25 cellular contexts compared by ENCODE assay signal in the genomic region with DNA sequence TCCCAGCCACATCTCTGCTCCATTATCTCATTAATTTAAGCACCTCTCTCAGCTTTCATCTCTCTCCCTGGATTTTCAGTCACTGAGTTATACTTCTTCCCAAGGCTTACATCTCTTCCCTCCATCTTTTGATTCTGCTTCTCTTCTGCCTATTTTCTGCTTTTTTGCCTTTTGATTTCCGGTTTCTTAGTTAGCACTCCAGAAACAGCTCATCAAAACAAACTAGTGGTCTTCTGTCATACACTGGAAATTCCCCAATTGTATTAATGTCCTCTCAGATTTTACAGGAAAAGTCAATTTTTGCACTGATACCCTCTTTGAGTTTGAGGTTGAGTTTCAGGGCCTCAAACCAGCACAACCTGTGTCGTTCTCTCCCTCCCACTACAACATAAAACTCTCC. TPM values are rescaled to one million over a fixed set of nuclear protein-coding genes. Genes with fewer than 3 reads are reported as not detected.
DNase-seq lines count a peak whose midpoint lies in the region; ATAC-seq and TF ChIP-seq lines count a peak whose summit lies in the region.
"Had no signal": no experiment of that assay in that cellular context is flagged by ENCODE, and none has a peak within 500 bp of the region (broad histone marks: within the 10 kb centered on the region; RNA-seq: fewer than 3 reads in every experiment).

No MANE protein-coding gene starts in this region.

- H3K36me3 Mint-ChIP-seq in natural killer cell treated with Interleukin-12 subunit alpha and Interleukin-12 subunit beta and Interleukin-15 and Interleukin-18, amount 100 ng/mL, for 72 hours = peaks cover 7% of the 10 kb centered on the region
- H3K36me3 Mint-ChIP-seq in natural killer cell = no peaks in the 10 kb centered on the region
- H3K36me3 Mint-ChIP-seq in stimulated activated effector memory CD8-positive, alpha-beta T cell treated with anti-CD3 and anti-CD28 coated beads, Interleukin-12 subunit alpha, Interleukin-12 subunit beta, amount 100 ng/mL, for 72 hours = no peaks in the 10 kb centered on the region
- H3K36me3 Mint-ChIP-seq in activated CD8-positive, alpha-beta T cell treated with anti-CD3 and anti-CD28 coated beads, Interleukin-2, amount 10 ng/mL, durations not matched to agents 7 days and 5 days (ENCODE audit: low read depth) = no peaks in the 10 kb centered on the region
- H3K36me3 Mint-ChIP-seq: CD4-positive, alpha-beta memory T cell had no signal

- in situ Hi-C loops in GM13976 (cut with MboI; ENCODE audit: low sequenced_read_pairs, unreplicated experiment) = no loop called here

- H2BK120ac ChIP-seq in mesendoderm (ENCODE audit: low read depth, low read length) = no peak overlapping the region

- H3K4me3 Mint-ChIP-seq in natural killer cell treated with Interleukin-12 subunit alpha and Interleukin-12 subunit beta and Interleukin-15 and Interleukin-18, amount 100 ng/mL, for 72 hours = peak overlapping the region; percentile 47
- no peak overlapping the region for H3K4me3 Mint-ChIP-seq in natural killer cell
- H3K4me3 Mint-ChIP-seq in stimulated activated effector memory CD8-positive, alpha-beta T cell treated with anti-CD3 and anti-CD28 coated beads, Interleukin-12 subunit alpha, Interleukin-12 subunit beta, amount 100 ng/mL, for 72 hours = no peak overlapping the region
- no peak overlapping the region for H3K4me3 Mint-ChIP-seq in activated CD8-positive, alpha-beta T cell treated with anti-CD3 and anti-CD28 coated beads, Interleukin-2, amount 10 ng/mL, durations not matched to agents 7 days and 5 days
- H3K4me3 Mint-ChIP-seq: CD4-positive, alpha-beta memory T cell; H9 had no signal

- no peak overlapping the region for H3K9ac ChIP-seq in mesendoderm (ENCODE audit: low read length)
- H3K9ac ChIP-seq: GM23248 had no signal

- H3K36me3 ChIP-seq in right lobe of liver (no peaks in the 10 kb centered on the region), mesendoderm (ENCODE audit: control insufficient read depth, insufficient read depth, low read length) (no peaks in the 10 kb centered on the region)

- H3K9me3 ChIP-seq in right lobe of liver = peaks cover 0 to 5% (median 0%) of the 10 kb centered on the region in 4 donors

- H3K23ac ChIP-seq in mesendoderm (ENCODE audit: low read length) = no peak overlapping the region

- CTCF ChIA-PET in activated CD8-positive, alpha-beta T cell treated with anti-CD3 and anti-CD28 coated beads, Interleukin-2, amount 10 ng/mL, durations not matched to agents 7 days and 5 days (lab: Charles Lee) = no interaction called here

- H3K4me2 ChIP-seq in mesendoderm (ENCODE audit: low read length) = no peak overlapping the region
- H3K4me2 ChIP-seq: A549 had no signal

- no peak overlapping the region for H4K8ac ChIP-seq in mesendoderm (ENCODE audit: low read depth, low read length)

- H3K27ac Mint-ChIP-seq in natural killer cell treated with Interleukin-12 subunit alpha and Interleukin-12 subunit beta and Interleukin-15 and Interleukin-18, amount 100 ng/mL, for 72 hours = peak overlapping the region in 1 of 2 donors; percentile 26
- no peak overlapping the region for H3K27ac Mint-ChIP-seq in natural killer cell
- H3K27ac Mint-ChIP-seq in stimulated activated effector memory CD8-positive, alpha-beta T cell treated with anti-CD3 and anti-CD28 coated beads, Interleukin-12 subunit alpha, Interleukin-12 subunit beta, amount 100 ng/mL, for 72 hours = peak overlapping the region; percentile 2
- no peak overlapping the region for H3K27ac Mint-ChIP-seq in activated CD8-positive, alpha-beta T cell treated with anti-CD3 and anti-CD28 coated beads, Interleukin-2, amount 10 ng/mL, durations not matched to agents 7 days and 5 days
- H3K27ac Mint-ChIP-seq: CD4-positive, alpha-beta memory T cell; H9 had no signal

- no peak overlapping the region for H3K56ac ChIP-seq in mesendoderm (ENCODE audit: low read length)

- H3K4ac ChIP-seq in mesendoderm (ENCODE audit: low read depth, low read length) = no peak overlapping the region

- H3K4me3 ChIP-seq in right lobe of liver (no peak overlapping the region), mesendoderm (ENCODE audit: low read length) (no peak overlapping the region)
- H3K4me3 ChIP-seq: A549, GM23248 had no signal

- DNase-seq in natural killer cell treated with Interleukin-12 subunit alpha and Interleukin-12 subunit beta and Interleukin-15 and Interleukin-18, amount 100 ng/mL, for 72 hours (ENCODE audit: low spot score) = no peak
- DNase-seq in natural killer cell (no peak), GM13976 (ENCODE audit: low spot score) (peak; percentile 42), H4 (ENCODE audit: low spot score) (peak; percentile 0), right lobe of liver (no peak), mesendoderm (no peak)
- no peak for DNase-seq in stimulated activated effector memory CD8-positive, alpha-beta T cell treated with anti-CD3 and anti-CD28 coated beads, Interleukin-12 subunit alpha, Interleukin-12 subunit beta, amount 100 ng/mL, for 72 hours (ENCODE audit: low spot score in 2 of 2)
- DNase-seq in activated CD8-positive, alpha-beta T cell treated with anti-CD3 and anti-CD28 coated beads, Interleukin-2, amount 10 ng/mL, durations not matched to agents 7 days and 5 days = no peak
- DNase-seq: 8988T; ACHN; C1 segment of cervical spinal cord; Calu3; CD4-positive, alpha-beta memory T cell; COR-L47; DMS53; DMS79 treated with DMSO at 0.1 percent for 48 hours; GF-D8; GM23248; H9 had no signal

- peaks cover 21 to 31% of the 10 kb centered on the region in 2 donors for H3K27me3 Mint-ChIP-seq in natural killer cell treated with Interleukin-12 subunit alpha and Interleukin-12 subunit beta and Interleukin-15 and Interleukin-18, amount 100 ng/mL, for 72 hours
- peaks cover 8 to 24% of the 10 kb centered on the region in 2 donors for H3K27me3 Mint-ChIP-seq in natural killer cell (ENCODE audit: low read depth in 2 of 2)
- H3K27me3 Mint-ChIP-seq in activated CD8-positive, alpha-beta T cell treated with anti-CD3 and anti-CD28 coated beads, Interleukin-2, amount 10 ng/mL, durations not matched to agents 7 days and 5 days (ENCODE audit: low read depth) = peaks cover 6% of the 10 kb centered on the region

- no peaks in the 10 kb centered on the region for H3K79me1 ChIP-seq in mesendoderm (ENCODE audit: low read length)

- intact Hi-C loops in natural killer cell (cut with micrococcal nuclease) = no loop called here
- intact Hi-C loops in right lobe of liver (cut with DNase I) = no loop called here

- 23% methylated on average over 2 of the region's 2 CpGs for WGBS in right lobe of liver (ENCODE audit: insufficient coverage, low coverage, low lambda C conversion rate, missing lambda C conversion rate)
- no CpG with 5 or more reads among the region's 2 CpGs for WGBS in mesendoderm (ENCODE audit: extremely low coverage, insufficient coverage, low lambda C conversion rate)

- POLR2A ChIA-PET in activated CD8-positive, alpha-beta T cell treated with anti-CD3 and anti-CD28 coated beads, Interleukin-2, amount 10 ng/mL, durations not matched to agents 7 days and 5 days (lab: Charles Lee) = no interaction called here

- H3K27ac ChIP-seq in right lobe of liver (no peak overlapping the region), mesendoderm (ENCODE audit: low read depth, low read length) (no peak overlapping the region)
- H3K27ac ChIP-seq: A549, GM23248 had no signal

- no peaks in the 10 kb centered on the region for H3K4me1 ChIP-seq in right lobe of liver
- H3K4me1 ChIP-seq in mesendoderm (ENCODE audit: control insufficient read depth, low read depth, low read length) = no peaks in the 10 kb centered on the region
- H3K4me1 ChIP-seq: A549 had no signal

- H3K9me3 Mint-ChIP-seq in natural killer cell treated with Interleukin-12 subunit alpha and Interleukin-12 subunit beta and Interleukin-15 and Interleukin-18, amount 100 ng/mL, for 72 hours = no peaks in the 10 kb centered on the region
- H3K9me3 Mint-ChIP-seq in natural killer cell = peaks cover 2% of the 10 kb centered on the region in 2 donors
- H3K9me3 Mint-ChIP-seq in stimulated activated effector memory CD8-positive, alpha-beta T cell treated with anti-CD3 and anti-CD28 coated beads, Interleukin-12 subunit alpha, Interleukin-12 subunit beta, amount 100 ng/mL, for 72 hours = peaks cover 4% of the 10 kb centered on the region
- no peaks in the 10 kb centered on the region for H3K9me3 Mint-ChIP-seq in activated CD8-positive, alpha-beta T cell treated with anti-CD3 and anti-CD28 coated beads, Interleukin-2, amount 10 ng/mL, durations not matched to agents 7 days and 5 days (ENCODE audit: insufficient read depth)

- H3K27me3 ChIP-seq in right lobe of liver (no peaks in the 10 kb centered on the region), mesendoderm (ENCODE audit: insufficient read depth, low read length, poor library complexity) (no peaks in the 10 kb centered on the region)

- no peak overlapping the region for H4K5ac ChIP-seq in mesendoderm (ENCODE audit: low read length)

- no peak overlapping the region for H3K18ac ChIP-seq in mesendoderm (ENCODE audit: low read length)

- ATAC-seq in natural killer cell treated with Interleukin-12 subunit alpha and Interleukin-12 subunit beta and Interleukin-15 and Interleukin-18, amount 100 ng/mL, for 72 hours = no peak
- ATAC-seq in natural killer cell (no peak), right lobe of liver (no peak)
- no peak for ATAC-seq in stimulated activated effector memory CD8-positive, alpha-beta T cell treated with anti-CD3 and anti-CD28 coated beads, Interleukin-12 subunit alpha, Interleukin-12 subunit beta, amount 100 ng/mL, for 72 hours
- ATAC-seq in activated CD8-positive, alpha-beta T cell treated with anti-CD3 and anti-CD28 coated beads, Interleukin-2, amount 10 ng/mL, durations not matched to agents 7 days and 5 days = no peak
- ATAC-seq: A549, HCT116 had no signal

- H2AK5ac ChIP-seq in mesendoderm (ENCODE audit: low read length) = no peak overlapping the region

- H2BK15ac ChIP-seq in mesendoderm (replicated peaks; ENCODE audit: low read depth) = no peak overlapping the region

- no peak for TF ChIP-seq POLR2A in right lobe of liver (IDR thresholded peaks at IDR 0.05)

- H3K79me2 ChIP-seq in mesendoderm (ENCODE audit: control insufficient read depth, insufficient read depth, low read length) = no peaks in the 10 kb centered on the region

- no peak overlapping the region for H2BK5ac ChIP-seq in mesendoderm (ENCODE audit: low read length)

- TF ChIP-seq CTCF in natural killer cell (IDR thresholded peaks at IDR 0.05) = no peak
- no peak for TF ChIP-seq CTCF in GM13976 (IDR thresholded peaks at IDR 0.05; ENCODE audit: borderline replicate concordance, control extremely low read depth, extremely low read depth, insufficient read depth, missing control alignments)
- TF ChIP-seq CTCF in right lobe of liver (IDR thresholded peaks at IDR 0.05) = no peak

- H3K4me1 Mint-ChIP-seq in natural killer cell treated with Interleukin-12 subunit alpha and Interleukin-12 subunit beta and Interleukin-15 and Interleukin-18, amount 100 ng/mL, for 72 hours (ENCODE audit: low read depth in 2 of 2) = peaks cover 0 to 9% of the 10 kb centered on the region in 2 donors
- no peaks in the 10 kb centered on the region for H3K4me1 Mint-ChIP-seq in natural killer cell
- peaks cover 9% of the 10 kb centered on the region for H3K4me1 Mint-ChIP-seq in stimulated activated effector memory CD8-positive, alpha-beta T cell treated with anti-CD3 and anti-CD28 coated beads, Interleukin-12 subunit alpha, Interleukin-12 subunit beta, amount 100 ng/mL, for 72 hours
- no peaks in the 10 kb centered on the region for H3K4me1 Mint-ChIP-seq in activated CD8-positive, alpha-beta T cell treated with anti-CD3 and anti-CD28 coated beads, Interleukin-2, amount 10 ng/mL, durations not matched to agents 7 days and 5 days (ENCODE audit: low read depth)
- H3K4me1 Mint-ChIP-seq: CD4-positive, alpha-beta memory T cell; H9 had no signal

RNA-seq across cellular contexts. Expression of a gene that starts 1.5 kb away (rescaled TPM):
- total RNA-seq in natural killer cell treated with Interleukin-12 subunit alpha and Interleukin-12 subunit beta and Interleukin-15 and Interleukin-18, amount 100 ng/mL, for 72 hours = not detected
- not detected for total RNA-seq in natural killer cell
- total RNA-seq in H4 (2014; rRNA removed; shearing (Covaris generic)) = not detected in 2 replicates
- total RNA-seq in activated CD8-positive, alpha-beta T cell treated with anti-CD3 and anti-CD28 coated beads, Interleukin-2, amount 10 ng/mL, durations not matched to agents 7 days and 5 days = not detected
- total RNA-seq in right lobe of liver = not detected
- not detected for polyA plus RNA-seq in mesendoderm (2013, experiment 1 of 2)
- polyA plus RNA-seq in mesendoderm (2013, experiment 2 of 2) = not detected
- total RNA-seq: Calu3; CD4-positive, alpha-beta memory T cell; Daoy; G401; GM23248; H1; H9 had no signal
- polyA plus RNA-seq: A549; BJ; CD4-positive, alpha-beta memory T cell; GM23248; H1 had no signal

RNA-seq across cellular contexts. Expression of a gene that starts 15.2 kb away (rescaled TPM):
- not detected for total RNA-seq in natural killer cell treated with Interleukin-12 subunit alpha and Interleukin-12 subunit beta and Interleukin-15 and Interleukin-18, amount 100 ng/mL, for 72 hours
- total RNA-seq in natural killer cell (not detected), right lobe of liver (not detected)
- not detected in 2 replicates for total RNA-seq in H4 (2014; rRNA removed; shearing (Covaris generic))
- not detected for total RNA-seq in activated CD8-positive, alpha-beta T cell treated with anti-CD3 and anti-CD28 coated beads, Interleukin-2, amount 10 ng/mL, durations not matched to agents 7 days and 5 days
- polyA plus RNA-seq in mesendoderm (2013, experiment 1 of 2) = not detected
- polyA plus RNA-seq in mesendoderm (2013, experiment 2 of 2) = not detected
- total RNA-seq: Calu3; CD4-positive, alpha-beta memory T cell; Daoy; G401; GM23248; H1; H9 had no signal
- polyA plus RNA-seq: BJ; CD4-positive, alpha-beta memory T cell; H1 had no signal

RNA-seq across cellular contexts. Expression of a gene that starts 34.9 kb away (rescaled TPM):
- not detected for total RNA-seq in natural killer cell treated with Interleukin-12 subunit alpha and Interleukin-12 subunit beta and Interleukin-15 and Interleukin-18, amount 100 ng/mL, for 72 hours
- not detected for total RNA-seq in natural killer cell
- total RNA-seq in H4 (2014; rRNA removed; shearing (Covaris generic)) = not detected in 2 replicates
- not detected for total RNA-seq in activated CD8-positive, alpha-beta T cell treated with anti-CD3 and anti-CD28 coated beads, Interleukin-2, amount 10 ng/mL, durations not matched to agents 7 days and 5 days
- total RNA-seq in right lobe of liver = not detected
- not detected for polyA plus RNA-seq in mesendoderm (2013, experiment 1 of 2)
- polyA plus RNA-seq in mesendoderm (2013, experiment 2 of 2) = not detected
- total RNA-seq: Calu3; CD4-positive, alpha-beta memory T cell; Daoy; G401; GM23248; H1; H9 had no signal
- polyA plus RNA-seq: A549; BJ; CD4-positive, alpha-beta memory T cell; GM23248; H1 had no signal

RNA-seq across cellular contexts. Expression of a gene that starts 48.5 kb away (rescaled TPM):
- total RNA-seq in natural killer cell treated with Interleukin-12 subunit alpha and Interleukin-12 subunit beta and Interleukin-15 and Interleukin-18, amount 100 ng/mL, for 72 hours = not detected
- not detected for total RNA-seq in natural killer cell
- total RNA-seq in H4 (2014; rRNA removed; shearing (Covaris generic)) = not detected in 2 replicates
- not detected for total RNA-seq in activated CD8-positive, alpha-beta T cell treated with anti-CD3 and anti-CD28 coated beads, Interleukin-2, amount 10 ng/mL, durations not matched to agents 7 days and 5 days
- not detected for total RNA-seq in right lobe of liver
- polyA plus RNA-seq in mesendoderm (2013, experiment 1 of 2) = not detected
- not detected for polyA plus RNA-seq in mesendoderm (2013, experiment 2 of 2)
- total RNA-seq: Calu3; CD4-positive, alpha-beta memory T cell; Daoy; G401; GM23248; H1; H9 had no signal
- polyA plus RNA-seq: A549; BJ; CD4-positive, alpha-beta memory T cell; GM23248; H1 had no signal

RNA-seq across cellular contexts. Expression of a gene that starts 50.8 kb away (rescaled TPM):
- not detected for total RNA-seq in natural killer cell treated with Interleukin-12 subunit alpha and Interleukin-12 subunit beta and Interleukin-15 and Interleukin-18, amount 100 ng/mL, for 72 hours
- not detected for total RNA-seq in natural killer cell
- not detected in 2 replicates for total RNA-seq in H4 (2014; rRNA removed; shearing (Covaris generic))
- total RNA-seq in activated CD8-positive, alpha-beta T cell treated with anti-CD3 and anti-CD28 coated beads, Interleukin-2, amount 10 ng/mL, durations not matched to agents 7 days and 5 days = not detected
- not detected for total RNA-seq in right lobe of liver
- not detected for polyA plus RNA-seq in mesendoderm (2013, experiment 1 of 2)
- polyA plus RNA-seq in mesendoderm (2013, experiment 2 of 2) = not detected
- total RNA-seq: Calu3; CD4-positive, alpha-beta memory T cell; Daoy; G401; GM23248; H1; H9 had no signal
- polyA plus RNA-seq: BJ; CD4-positive, alpha-beta memory T cell; GM23248; H1 had no signal

Comparison
In these comparisons a context has a peak if more than half of its experiments do, and no peak if none do; other contexts are left out.
1. DNase-seq: peak in GM13976 (single experiment) and H4 (single experiment); none in natural killer cell treated with Interleukin-12 subunit alpha and Interleukin-12 subunit beta and Interleukin-15 and Interleukin-18, amount 100 ng/mL, for 72 hours (single experiment), natural killer cell (single experiment), stimulated activated effector memory CD8-positive, alpha-beta T cell treated with anti-CD3 and anti-CD28 coated beads, Interleukin-12 subunit alpha, Interleukin-12 subunit beta, amount 100 ng/mL, for 72 hours (0 of 2), activated CD8-positive, alpha-beta T cell treated with anti-CD3 and anti-CD28 coated beads, Interleukin-2, amount 10 ng/mL, durations not matched to agents 7 days and 5 days (single experiment), right lobe of liver (0 of 3) and mesendoderm (single experiment).